Comparison of ENCODE assay signal across 1 cellular context in genomic region chr5:34843482-34843881, GRCh38.
TF ChIP-seq lines count a peak whose summit lies in the region.

No MANE protein-coding gene starts in this region.

TF ChIP-seq in IMR-90, 13 proteins besides CTCF, POLR2A, EP300 and RAD21:
- TF ChIP-seq BHLHE40 (IDR thresholded peaks at IDR 0.05; ENCODE audit: low read depth, low read length) (no peak), MAFK (IDR thresholded peaks at IDR 0.05; ENCODE audit: low read depth, low read length) (peak; percentile 49; the same call in 1 of the 2 replicates)
TF ChIP-seq in IMR-90: peak in this region for 1.
